Comparison of ENCODE assay signal across 29 cellular contexts in the genomic region with DNA sequence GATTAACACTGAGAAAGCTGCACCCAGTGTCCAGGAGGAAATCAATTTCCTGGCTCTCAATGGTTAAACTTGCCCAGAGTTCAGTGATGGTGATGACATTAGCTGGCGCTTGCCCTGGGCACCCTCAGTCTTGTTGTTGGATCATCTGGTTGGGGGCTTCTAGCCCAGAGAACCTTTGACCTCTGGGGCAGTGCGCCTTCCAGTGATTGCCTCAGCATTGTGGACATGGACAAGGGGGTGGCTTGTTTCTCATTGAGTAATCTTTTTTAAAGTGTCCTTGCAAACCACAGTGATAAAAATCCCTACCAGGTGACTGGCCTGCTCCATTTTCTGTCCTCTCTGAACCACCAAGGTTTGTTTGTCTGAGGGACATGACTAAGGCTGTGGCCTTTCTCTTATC.
"Had no signal": no experiment of that assay in that cellular context is flagged by ENCODE, and none has a peak within 500 bp of the region (broad histone marks: within the 10 kb centered on the region; RNA-seq: fewer than 3 reads in every experiment).

No MANE protein-coding gene starts in this region.

- H3K9me3 ChIP-seq: colonic mucosa, esophagus muscularis mucosa, esophagus squamous epithelium, gastrocnemius medialis, gastroesophageal sphincter, heart left ventricle, heart right ventricle had no signal

- FAIRE-seq: colon, endometrium, endothelial cell of umbilical vein, frontal cortex had no signal

- H3K4me1 ChIP-seq: colonic mucosa, esophagus muscularis mucosa, esophagus squamous epithelium, foreskin keratinocyte, gastrocnemius medialis, gastroesophageal sphincter, heart left ventricle, heart right ventricle had no signal

- DNase-seq: colonic mucosa; cortex of kidney; dermis blood vessel endothelial cell; dorsolateral prefrontal cortex; effector CD4-positive, alpha-beta T cell; effector CD8-positive, alpha-beta T cell; effector memory CD4-positive, alpha-beta T cell; effector memory CD8-positive, alpha-beta T cell; endodermal cell; erythroblast; esophagus squamous epithelium; foreskin fibroblast; foreskin keratinocyte; foreskin melanocyte; gastrocnemius medialis; glutamatergic neuron; head of caudate nucleus; heart left ventricle; heart right ventricle had no signal

- ATAC-seq: effector memory CD8-positive, alpha-beta T cell; esophagus mucosa; foreskin keratinocyte; gastrocnemius medialis; gastroesophageal sphincter; heart left ventricle; heart right ventricle had no signal

- H3K9me3 Mint-ChIP-seq: endodermal cell had no signal

- H3K27me3 Mint-ChIP-seq: dendritic cell treated with granulocyte-macrophage colony-stimulating factor and Interleukin-4, amounts not matched to agents 40 ng/mL and 50 ng/mL, for 4 days; effector memory CD8-positive, alpha-beta T cell had no signal

- H3K4me1 Mint-ChIP-seq: endodermal cell had no signal

- H3K4me3 Mint-ChIP-seq: dendritic cell treated with granulocyte-macrophage colony-stimulating factor and Interleukin-4, amounts not matched to agents 40 ng/mL and 50 ng/mL, for 4 days; effector memory CD8-positive, alpha-beta T cell; endodermal cell had no signal

- H3K27me3 ChIP-seq: colonic mucosa, dorsolateral prefrontal cortex, esophagus muscularis mucosa, esophagus squamous epithelium, foreskin keratinocyte, gastrocnemius medialis, gastroesophageal sphincter, heart left ventricle, heart right ventricle had no signal

- H3K27ac Mint-ChIP-seq: dendritic cell treated with granulocyte-macrophage colony-stimulating factor and Interleukin-4, amounts not matched to agents 40 ng/mL and 50 ng/mL, for 4 days; effector memory CD8-positive, alpha-beta T cell; endodermal cell had no signal

- H3K27ac ChIP-seq: colonic mucosa, coronary artery, dorsolateral prefrontal cortex, epithelial cell of prostate, esophagus muscularis mucosa, esophagus squamous epithelium, foreskin keratinocyte, gastrocnemius medialis, gastroesophageal sphincter, heart left ventricle, heart right ventricle had no signal

- H3K4me3 ChIP-seq: colonic mucosa, coronary artery, dorsolateral prefrontal cortex, esophagus muscularis mucosa, esophagus squamous epithelium, gastrocnemius medialis, gastroesophageal sphincter, heart left ventricle, heart right ventricle had no signal

- H3K36me3 ChIP-seq: colonic mucosa, esophagus muscularis mucosa, esophagus squamous epithelium, gastrocnemius medialis, gastroesophageal sphincter, heart left ventricle, heart right ventricle had no signal
